ENCODE assay signal across 1 cellular context in genomic region chr12:120928864-120929652, GRCh38.
TF ChIP-seq lines count a peak whose summit lies in the region.

No MANE protein-coding gene starts in this region.

TF ChIP-seq in Ishikawa, 13 proteins besides CTCF, POLR2A, EP300 and RAD21 (continued from another document):
- TF ChIP-seq REST (IDR thresholded peaks at IDR 0.05; ENCODE audit: low read depth) (no peak), FOXM1 (IDR thresholded peaks at IDR 0.05; ENCODE audit: borderline replicate concordance, low read depth) (no peak), CREB1 (IDR thresholded peaks at IDR 0.05; ENCODE audit: low read depth) (peak; percentile 81), TEAD4 (IDR thresholded peaks at IDR 0.05) (peak; percentile 72), CEBPB (IDR thresholded peaks at IDR 0.05) (no peak), YY1 (IDR thresholded peaks at IDR 0.05; ENCODE audit: low read depth) (peak; percentile 54; the same call in 1 of the 2 replicates)
TF ChIP-seq in Ishikawa: peak in this region for 8.
